In genomic region chr5:82153082-82153481, GRCh38 we compare ENCODE assay signal across 1 cellular context.
TF ChIP-seq lines count a peak whose summit lies in the region.

No MANE protein-coding gene starts in this region.

TF ChIP-seq in WTC11, 78 proteins besides CTCF, POLR2A, EP300 and RAD21 (continued from another document):
- TF ChIP-seq, protein P1, sequence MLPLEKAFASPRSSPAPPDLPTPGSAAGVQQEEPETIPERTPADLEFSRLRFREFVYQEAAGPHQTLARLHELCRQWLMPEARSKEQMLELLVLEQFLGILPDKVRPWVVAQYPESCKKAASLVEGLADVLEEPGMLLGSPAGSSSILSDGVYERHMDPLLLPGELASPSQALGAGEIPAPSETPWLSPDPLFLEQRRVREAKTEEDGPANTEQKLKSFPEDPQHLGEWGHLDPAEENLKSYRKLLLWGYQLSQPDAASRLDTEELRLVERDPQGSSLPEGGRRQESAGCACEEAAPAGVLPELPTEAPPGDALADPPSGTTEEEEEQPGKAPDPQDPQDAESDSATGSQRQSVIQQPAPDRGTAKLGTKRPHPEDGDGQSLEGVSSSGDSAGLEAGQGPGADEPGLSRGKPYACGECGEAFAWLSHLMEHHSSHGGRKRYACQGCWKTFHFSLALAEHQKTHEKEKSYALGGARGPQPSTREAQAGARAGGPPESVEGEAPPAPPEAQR (CRISPR knock-in tag; IDR thresholded peaks at IDR 0.05) = no peak
- TF ChIP-seq RORB (CRISPR knock-in tag; IDR thresholded peaks at IDR 0.05) (no peak), ATF3 (CRISPR knock-in tag; conservative IDR thresholded peaks at IDR 0.05) (no peak), MAX (CRISPR knock-in tag; IDR thresholded peaks at IDR 0.05) (no peak), ZNF416 (CRISPR knock-in tag; IDR thresholded peaks at IDR 0.05) (no peak), PRRX2 (CRISPR knock-in tag; IDR thresholded peaks at IDR 0.05) (no peak), AFF4 (CRISPR knock-in tag; IDR thresholded peaks at IDR 0.05; ENCODE audit: borderline replicate concordance) (no peak), FOXJ3 (CRISPR knock-in tag; IDR thresholded peaks at IDR 0.05; ENCODE audit: borderline replicate concordance) (no peak), CREM (CRISPR knock-in tag; IDR thresholded peaks at IDR 0.05) (no peak), NFATC4 (CRISPR knock-in tag; IDR thresholded peaks at IDR 0.05) (no peak), NR2C2 (CRISPR knock-in tag; IDR thresholded peaks at IDR 0.05) (no peak)
- TF ChIP-seq, protein P2, sequence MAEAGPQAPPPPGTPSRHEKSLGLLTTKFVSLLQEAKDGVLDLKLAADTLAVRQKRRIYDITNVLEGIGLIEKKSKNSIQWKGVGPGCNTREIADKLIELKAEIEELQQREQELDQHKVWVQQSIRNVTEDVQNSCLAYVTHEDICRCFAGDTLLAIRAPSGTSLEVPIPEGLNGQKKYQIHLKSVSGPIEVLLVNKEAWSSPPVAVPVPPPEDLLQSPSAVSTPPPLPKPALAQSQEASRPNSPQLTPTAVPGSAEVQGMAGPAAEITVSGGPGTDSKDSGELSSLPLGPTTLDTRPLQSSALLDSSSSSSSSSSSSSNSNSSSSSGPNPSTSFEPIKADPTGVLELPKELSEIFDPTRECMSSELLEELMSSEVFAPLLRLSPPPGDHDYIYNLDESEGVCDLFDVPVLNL (CRISPR knock-in tag; IDR thresholded peaks at IDR 0.05; ENCODE audit: borderline replicate concordance, low read depth) = no peak
- TF ChIP-seq, protein P3, sequence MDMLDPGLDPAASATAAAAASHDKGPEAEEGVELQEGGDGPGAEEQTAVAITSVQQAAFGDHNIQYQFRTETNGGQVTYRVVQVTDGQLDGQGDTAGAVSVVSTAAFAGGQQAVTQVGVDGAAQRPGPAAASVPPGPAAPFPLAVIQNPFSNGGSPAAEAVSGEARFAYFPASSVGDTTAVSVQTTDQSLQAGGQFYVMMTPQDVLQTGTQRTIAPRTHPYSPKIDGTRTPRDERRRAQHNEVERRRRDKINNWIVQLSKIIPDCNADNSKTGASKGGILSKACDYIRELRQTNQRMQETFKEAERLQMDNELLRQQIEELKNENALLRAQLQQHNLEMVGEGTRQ (CRISPR knock-in tag; IDR thresholded peaks at IDR 0.05) = no peak
- TF ChIP-seq, protein P4, sequence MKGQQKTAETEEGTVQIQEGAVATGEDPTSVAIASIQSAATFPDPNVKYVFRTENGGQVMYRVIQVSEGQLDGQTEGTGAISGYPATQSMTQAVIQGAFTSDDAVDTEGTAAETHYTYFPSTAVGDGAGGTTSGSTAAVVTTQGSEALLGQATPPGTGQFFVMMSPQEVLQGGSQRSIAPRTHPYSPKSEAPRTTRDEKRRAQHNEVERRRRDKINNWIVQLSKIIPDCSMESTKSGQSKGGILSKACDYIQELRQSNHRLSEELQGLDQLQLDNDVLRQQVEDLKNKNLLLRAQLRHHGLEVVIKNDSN (CRISPR knock-in tag; IDR thresholded peaks at IDR 0.05) = no peak
- TF ChIP-seq, protein P5, sequence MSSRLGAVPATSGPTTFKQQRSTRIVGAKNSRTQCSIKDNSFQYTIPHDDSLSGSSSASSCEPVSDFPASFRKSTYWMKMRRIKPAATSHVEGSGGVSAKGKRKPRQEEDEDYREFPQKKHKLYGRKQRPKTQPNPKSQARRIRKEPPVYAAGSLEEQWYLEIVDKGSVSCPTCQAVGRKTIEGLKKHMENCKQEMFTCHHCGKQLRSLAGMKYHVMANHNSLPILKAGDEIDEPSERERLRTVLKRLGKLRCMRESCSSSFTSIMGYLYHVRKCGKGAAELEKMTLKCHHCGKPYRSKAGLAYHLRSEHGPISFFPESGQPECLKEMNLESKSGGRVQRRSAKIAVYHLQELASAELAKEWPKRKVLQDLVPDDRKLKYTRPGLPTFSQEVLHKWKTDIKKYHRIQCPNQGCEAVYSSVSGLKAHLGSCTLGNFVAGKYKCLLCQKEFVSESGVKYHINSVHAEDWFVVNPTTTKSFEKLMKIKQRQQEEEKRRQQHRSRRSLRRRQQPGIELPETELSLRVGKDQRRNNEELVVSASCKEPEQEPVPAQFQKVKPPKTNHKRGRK (CRISPR knock-in tag; IDR thresholded peaks at IDR 0.05; ENCODE audit: borderline replicate concordance) = no peak
